13 cellular contexts compared by ENCODE assay signal in genomic region chr18:61949946-61950345, GRCh38. TPM values are rescaled to one million over a fixed set of nuclear protein-coding genes. Genes with fewer than 3 reads are reported as not detected.
DNase-seq lines count a peak whose midpoint lies in the region; ATAC-seq and TF ChIP-seq lines count a peak whose summit lies in the region.
"Had no signal": no experiment of that assay in that cellular context is flagged by ENCODE, and none has a peak within 500 bp of the region (broad histone marks: within the 10 kb centered on the region; RNA-seq: fewer than 3 reads in every experiment).

No MANE protein-coding gene starts in this region.

- H3K4me1 ChIP-seq in right cardiac atrium (ENCODE audit: control insufficient read depth, insufficient read depth, low read length): no peaks in the 10 kb centered on the region

- H3K4me1 Mint-ChIP-seq in mesothelial cell of epicardium: peaks cover 49% of the 10 kb centered on the region
- H3K4me1 Mint-ChIP-seq in immature natural killer cell: peaks cover 32 to 34% of the 10 kb centered on the region in 2 donors

- H3K27ac Mint-ChIP-seq in mesothelial cell of epicardium (peak overlapping the region; percentile 70), immature natural killer cell (no peak overlapping the region)

- H3K4me3 ChIP-seq in AG09309 (ENCODE audit: control insufficient read depth, low read depth, low read length): peak overlapping the region; percentile 4; the same call in 1 of the 2 replicates
- H3K4me3 ChIP-seq in right cardiac atrium (ENCODE audit: low read length): no peak overlapping the region

- TF ChIP-seq CTCF in AG09309 (IDR thresholded peaks at IDR 0.05; ENCODE audit: control insufficient read depth, insufficient read depth, low read depth, low read length, missing control alignments) (no peak), mesothelial cell of epicardium (IDR thresholded peaks at IDR 0.05; ENCODE audit: unreplicated experiment) (no peak)

- 60% methylated on average over 10 of the region's 10 CpGs for WGBS in right cardiac atrium

- intact Hi-C loops in right cardiac atrium (cut with DNase I): no loop called here

- H3K9me3 ChIP-seq in right cardiac atrium (ENCODE audit: control insufficient read depth, low read length): no peaks in the 10 kb centered on the region

- DNase-seq in AG09309 (ENCODE audit: low read depth): no peak
- peak; percentile 18 for DNase-seq in NCI-H748 treated with DMSO at 0.1 percent for 48 hours (lab: John Stamatoyannopoulos, UW)
- peak; percentile 80 for DNase-seq in dermis blood vessel endothelial cell
- no peak for DNase-seq in mesothelial cell of epicardium (ENCODE audit: low spot score in 2 of 2, unreplicated experiment in 2 of 2)
- no peak for DNase-seq in cerebellar nuclear complex (lab: John Stamatoyannopoulos, UW)
- no peak for DNase-seq in right cardiac atrium
- no peak for DNase-seq in immature natural killer cell
- DNase-seq: activated CD8-positive, alpha-beta memory T cell treated with anti-CD3 and anti-CD28 coated beads, Interleukin-2, amount 50 U/mL, for 4 hours; AML-193; NCI-H345; stimulated activated CD4-positive, alpha-beta T cell treated with anti-CD3 and anti-CD28 coated beads, Interleukin-15, amount 100 ng/mL, for 24 hours had no signal

- no peaks in the 10 kb centered on the region for H3K9me3 Mint-ChIP-seq in mesothelial cell of epicardium
- peaks cover 0 to 2% (median 0%) of the 10 kb centered on the region in 6 donors for H3K9me3 Mint-ChIP-seq in immature natural killer cell
- H3K9me3 Mint-ChIP-seq: neural crest cell had no signal

- H3K27me3 Mint-ChIP-seq in mesothelial cell of epicardium (ENCODE audit: low read depth): no peaks in the 10 kb centered on the region
- H3K27me3 Mint-ChIP-seq in immature natural killer cell (ENCODE audit: low read depth in 3 of 3): peaks cover 0 to 3% (median 2%) of the 10 kb centered on the region in 3 donors

- H3K27me3 ChIP-seq in right cardiac atrium (ENCODE audit: control insufficient read depth, insufficient read depth): no peaks in the 10 kb centered on the region

- no peak overlapping the region for H3K27ac ChIP-seq in right cardiac atrium (ENCODE audit: low read length)

- ATAC-seq in right cardiac atrium: no peak
- ATAC-seq in HG02588 (IDR thresholded peaks at IDR 0.05; ENCODE audit: unreplicated experiment): no peak

- H3K36me3 Mint-ChIP-seq in mesothelial cell of epicardium (no peaks in the 10 kb centered on the region), immature natural killer cell (no peaks in the 10 kb centered on the region)

- no peak overlapping the region for H3K4me3 Mint-ChIP-seq in mesothelial cell of epicardium
- H3K4me3 Mint-ChIP-seq in immature natural killer cell: no peak overlapping the region
- H3K4me3 Mint-ChIP-seq: neural crest cell had no signal

RNA-seq across cellular contexts. Expression of gene RNF152, which starts 57.1 kb away (rescaled TPM):
- total RNA-seq in dermis blood vessel endothelial cell: 88.8 and 91.2 TPM in 2 replicates
- total RNA-seq in mesothelial cell of epicardium: 19.0 to 28.6 TPM (median 25.7 TPM) in 3 replicates
- total RNA-seq in right cardiac atrium: 10 to 100 TPM in 3 of 4 donors, 1 to 10 TPM in 1; 9.2 to 17.9 (median 12.2) TPM
- polyA plus RNA-seq in right cardiac atrium: 3.6 TPM
- under 1 TPM in 1 of 3 donors, not detected in 2; 0.07 TPM for polyA plus RNA-seq in immature natural killer cell

Comparison
In these comparisons a context has a peak if more than half of its experiments do, and no peak if none do; other contexts are left out.
1. DNase-seq: peak in NCI-H748 treated with DMSO at 0.1 percent for 48 hours (single experiment) and dermis blood vessel endothelial cell (single experiment); none in AG09309 (single experiment), mesothelial cell of epicardium (0 of 2), cerebellar nuclear complex (0 of 2), right cardiac atrium (0 of 3) and immature natural killer cell (0 of 3).